20 cellular contexts compared by ENCODE assay signal in the genomic region with DNA sequence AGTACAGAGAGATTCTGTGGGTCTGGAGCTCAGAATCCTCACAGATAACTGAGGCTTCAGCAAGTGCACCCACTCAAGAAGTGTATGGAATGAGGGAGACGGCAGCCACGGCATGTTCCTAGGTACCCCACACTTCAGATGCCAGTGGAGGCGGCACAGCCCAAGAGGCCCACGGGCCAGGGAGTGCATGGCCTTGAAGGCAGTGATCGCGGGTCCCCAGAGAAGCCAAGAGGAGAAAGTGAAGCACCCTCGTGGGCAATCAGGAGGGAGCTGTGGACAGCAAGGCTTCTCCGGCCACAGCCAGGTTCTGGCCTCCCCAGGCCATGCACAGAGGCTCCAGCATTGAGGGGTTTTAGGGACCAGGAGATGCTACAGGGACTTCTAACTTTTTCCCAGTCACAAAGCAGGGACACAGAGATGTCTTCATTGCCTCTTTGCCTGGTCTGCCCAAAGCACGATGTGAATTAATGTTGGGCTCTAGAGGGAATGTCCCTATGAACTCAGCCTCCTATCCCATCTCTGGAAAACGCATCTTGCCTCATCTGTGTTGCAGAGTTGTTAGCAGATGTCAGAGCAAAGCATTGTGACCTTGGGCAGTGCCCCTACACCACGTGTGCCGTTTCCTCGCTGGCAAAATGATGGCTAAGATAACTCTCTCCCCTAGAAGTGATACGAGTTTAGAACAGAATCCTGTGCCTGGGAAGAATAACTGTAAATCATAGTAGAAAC. TPM values are rescaled to one million over a fixed set of nuclear protein-coding genes. Genes with fewer than 3 reads are reported as not detected.
"Had no signal": no experiment of that assay in that cellular context is flagged by ENCODE, and none has a peak within 500 bp of the region (broad histone marks: within the 10 kb centered on the region; RNA-seq: fewer than 3 reads in every experiment).

No MANE protein-coding gene starts in this region.

- H3K36me3 ChIP-seq: colonic mucosa had no signal

- H3K9me3 Mint-ChIP-seq: activated CD8-positive, alpha-beta T cell treated with anti-CD3 and anti-CD28 coated beads for 36 hours; activated naive CD8-positive, alpha-beta T cell treated with anti-CD3 and anti-CD28 coated beads for 36 hours; nephron progenitor cell had no signal

- H3K4me3 ChIP-seq: ascending aorta, cardiac muscle cell, colonic mucosa, gastrocnemius medialis, left lung, pancreas, tibial artery, vagina had no signal

- H3K27me3 Mint-ChIP-seq: activated CD8-positive, alpha-beta T cell treated with anti-CD3 and anti-CD28 coated beads for 36 hours; activated naive CD8-positive, alpha-beta T cell treated with anti-CD3 and anti-CD28 coated beads for 36 hours had no signal

- H3K36me3 Mint-ChIP-seq: activated naive CD8-positive, alpha-beta T cell treated with anti-CD3 and anti-CD28 coated beads for 36 hours had no signal

- H3K27ac Mint-ChIP-seq: activated CD8-positive, alpha-beta T cell treated with anti-CD3 and anti-CD28 coated beads for 36 hours; activated naive CD8-positive, alpha-beta T cell treated with anti-CD3 and anti-CD28 coated beads for 36 hours; nephron progenitor cell had no signal

- H3K4me1 ChIP-seq: colonic mucosa had no signal

- H3K27me3 ChIP-seq: ascending aorta, colonic mucosa, gastrocnemius medialis, pancreas, tibial artery, vagina had no signal

- ATAC-seq: activated CD8-positive, alpha-beta T cell treated with anti-CD3 and anti-CD28 coated beads for 36 hours; gastrocnemius medialis; left lung; pancreas had no signal

- DNase-seq: activated CD4-positive, alpha-beta T cell treated with anti-CD3 and anti-CD28 coated beads for 1 hour; activated CD8-positive, alpha-beta T cell treated with anti-CD3 and anti-CD28 coated beads for 36 hours; activated effector memory CD4-positive, alpha-beta T cell treated with Interleukin-2 at 50 U/mL for 16 hours; activated naive CD8-positive, alpha-beta T cell treated with anti-CD3 and anti-CD28 coated beads for 36 hours; colonic mucosa; effector CD8-positive, alpha-beta T cell; gastrocnemius medialis; islet precursor cell; left lung; mesenchymal stem cell; nephron progenitor cell; pancreas; retina; stimulated activated CD4-positive, alpha-beta T cell treated with anti-CD3 and anti-CD28 coated beads, Interleukin-4, amount 100 ng/mL, for 4 hours; T-helper 9 cell had no signal

- H3K9me3 ChIP-seq: ascending aorta, colonic mucosa, gastrocnemius medialis, left lung, pancreas, tibial artery, vagina had no signal

- H3K27ac ChIP-seq: ascending aorta, colonic mucosa, epithelial cell of prostate, left lung, pancreas, tibial artery, vagina had no signal

- H3K4me3 Mint-ChIP-seq: activated CD8-positive, alpha-beta T cell treated with anti-CD3 and anti-CD28 coated beads for 36 hours; activated naive CD8-positive, alpha-beta T cell treated with anti-CD3 and anti-CD28 coated beads for 36 hours; nephron progenitor cell had no signal

RNA-seq across cellular contexts. Expression of a gene that starts 2.6 kb away (rescaled TPM):
- total RNA-seq: ascending aorta, vagina had no signal
